8 cellular contexts compared by ENCODE assay signal in the genomic region with DNA sequence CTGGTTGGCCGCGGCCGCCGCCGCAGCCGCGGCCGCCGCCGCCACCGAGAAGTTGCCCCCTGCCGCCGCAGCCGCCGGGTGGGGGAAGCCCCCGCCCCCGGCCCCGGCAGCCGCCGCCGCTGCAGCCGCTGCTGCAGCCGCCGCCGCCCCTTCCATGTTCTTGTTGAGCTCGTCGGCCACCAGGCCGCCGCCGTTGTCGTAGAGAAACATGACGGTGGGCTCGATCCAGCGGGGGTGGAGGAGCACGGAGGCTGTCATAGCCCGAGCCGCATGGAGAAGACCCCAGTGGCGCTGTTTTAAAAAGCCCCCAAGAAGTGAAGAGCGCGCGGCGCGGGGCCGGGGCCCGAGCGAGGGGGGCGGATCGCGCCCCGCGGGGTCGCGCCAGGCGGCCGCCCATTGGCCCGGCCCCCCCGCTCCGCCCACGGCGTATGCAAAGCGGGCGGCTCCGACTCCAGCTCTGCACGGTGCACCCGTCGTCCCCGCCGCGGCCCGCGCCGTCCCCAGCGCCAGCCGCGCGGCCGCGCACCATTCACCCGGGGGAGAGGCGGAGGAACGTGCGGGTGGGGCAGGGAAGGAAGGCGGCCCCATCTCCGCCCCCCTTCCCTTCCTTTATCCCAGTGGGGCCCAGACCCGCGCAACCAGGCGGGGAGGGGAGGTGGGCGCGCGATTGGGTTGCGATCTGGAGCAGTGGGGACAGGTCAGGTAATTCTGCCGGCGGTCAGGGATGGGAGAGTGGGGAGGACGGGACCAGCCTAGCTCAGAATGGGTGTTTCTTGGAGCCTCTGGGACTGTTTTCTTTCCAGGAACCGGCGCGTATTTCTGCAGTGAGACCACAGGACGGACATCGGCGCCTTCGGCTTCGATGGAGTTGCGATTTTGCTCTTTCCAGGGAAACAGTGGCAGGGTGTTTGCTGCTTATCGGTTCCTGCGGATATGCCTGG. TPM values are rescaled to one million over a fixed set of nuclear protein-coding genes. Genes with fewer than 3 reads are reported as not detected.
DNase-seq lines count a peak whose midpoint lies in the region; ATAC-seq and TF ChIP-seq lines count a peak whose summit lies in the region.

TSS of gene HOXA13 (minus strand) at position 272 of the 941 bp plus-strand sequence. CDS start at position 258, 14 bp downstream.

- TF ChIP-seq CTCF in fibroblast of the aortic adventitia (IDR thresholded peaks at IDR 0.05; ENCODE audit: insufficient read depth, low read length) (no peak), retinal pigment epithelial cell (conservative IDR thresholded peaks at IDR 0.05; ENCODE audit: low read depth, low read length) (no peak)

- peak; percentile 47 for DNase-seq in NCI-H2227 (lab: John Stamatoyannopoulos, UW; ENCODE audit: unreplicated experiment)
- no peak for DNase-seq in NCI-H2227 treated with DMSO at 0.1 percent for 48 hours (lab: John Stamatoyannopoulos, UW)
- peak; percentile 88 for DNase-seq in HuH-7.5 (ENCODE audit: low spot score)
- DNase-seq in SW480 (ENCODE audit: low spot score), result peak; percentile 77
- DNase-seq in fibroblast of the aortic adventitia (ENCODE audit: low read depth), result no peak
- no peak for DNase-seq in retinal pigment epithelial cell (ENCODE audit: low read depth)
- DNase-seq in activated effector memory CD4-positive, alpha-beta T cell treated with Interleukin-2 at 50 U/mL for 16 hours, result no peak

- no peak for ATAC-seq in GM21526 (IDR thresholded peaks at IDR 0.05; ENCODE audit: low FRiP score, unreplicated experiment)

- H3K4me3 ChIP-seq in fibroblast of the aortic adventitia (ENCODE audit: low read depth, low read length) (peak within 1 kb of the TSS; percentile 18), retinal pigment epithelial cell (ENCODE audit: low read length) (peak within 1 kb of the TSS; percentile 22)

RNA-seq across cellular contexts. Expression of gene HOXA13, which starts in this region (rescaled TPM):
- not detected in 2 replicates for total RNA-seq in fibroblast of the aortic adventitia (ENCODE audit: low replicate concordance)

Comparison
In these comparisons a context has a peak if more than half of its experiments do, and no peak if none do; other contexts are left out.
1. DNase-seq: peak in NCI-H2227 (single experiment), HuH-7.5 (single experiment) and SW480 (single experiment); none in NCI-H2227 treated with DMSO at 0.1 percent for 48 hours (single experiment), fibroblast of the aortic adventitia (single experiment), retinal pigment epithelial cell (single experiment) and activated effector memory CD4-positive, alpha-beta T cell treated with Interleukin-2 at 50 U/mL for 16 hours (single experiment).